Comparison of ENCODE assay signal across 8 cellular contexts in genomic region chr19:51571599-51571998, GRCh38. TPM values are rescaled to one million over a fixed set of nuclear protein-coding genes. Genes with fewer than 3 reads are reported as not detected.
DNase-seq lines count a peak whose midpoint lies in the region; ATAC-seq and TF ChIP-seq lines count a peak whose summit lies in the region.

No MANE protein-coding gene starts in this region.

- H3K4me3 Mint-ChIP-seq in CD14-positive monocyte: peak overlapping the region; percentile 92 to 95
- H3K4me3 Mint-ChIP-seq in natural killer cell treated with Interleukin-12 subunit alpha and Interleukin-12 subunit beta and Interleukin-15 and Interleukin-18, amount 100 ng/mL, for 72 hours: peak overlapping the region; percentile 96

- no peaks in the 10 kb centered on the region for H3F3A ChIP-seq in MM.1S (ENCODE audit: insufficient read depth, low read length)

- no peak overlapping the region for H3K27ac ChIP-seq in MM.1S (ENCODE audit: low read length)
- H3K27ac ChIP-seq in effector memory CD4-positive, alpha-beta T cell (ENCODE audit: insufficient read depth, low read length, poor library complexity, severe bottlenecking): no peak overlapping the region

- H3K4me3 ChIP-seq in MM.1S (ENCODE audit: low read length): peak overlapping the region; percentile 58
- H3K4me3 ChIP-seq in effector memory CD4-positive, alpha-beta T cell (ENCODE audit: insufficient read depth, low read depth, low read length, poor library complexity, severe bottlenecking): peak overlapping the region; percentile 75

- no peaks in the 10 kb centered on the region for H3K9me2 ChIP-seq in MM.1S (replicated peaks; ENCODE audit: insufficient read depth, low read length)

- peaks cover 0 to 3% (median 0%) of the 10 kb centered on the region in 7 donors for H3K9me3 Mint-ChIP-seq in CD14-positive monocyte
- H3K9me3 Mint-ChIP-seq in natural killer cell treated with Interleukin-12 subunit alpha and Interleukin-12 subunit beta and Interleukin-15 and Interleukin-18, amount 100 ng/mL, for 72 hours: peaks cover 7% of the 10 kb centered on the region

- H3K4me2 ChIP-seq in MM.1S (ENCODE audit: low read depth, low read length): peak overlapping the region; percentile 39; the same call in 1 of the 2 replicates

- no peaks in the 10 kb centered on the region for H3K9me3 ChIP-seq in MM.1S (replicated peaks; ENCODE audit: insufficient read depth, low read length)
- H3K9me3 ChIP-seq in effector memory CD4-positive, alpha-beta T cell (ENCODE audit: control insufficient read depth, low read length): no peaks in the 10 kb centered on the region

- no peak for ATAC-seq in natural killer cell treated with Interleukin-12 subunit alpha and Interleukin-12 subunit beta and Interleukin-15 and Interleukin-18, amount 100 ng/mL, for 72 hours
- ATAC-seq in GM18517 (IDR thresholded peaks at IDR 0.05; ENCODE audit: unreplicated experiment): no peak

- intact Hi-C loops in CD14-positive monocyte (cut with micrococcal nuclease): no loop called here

- DNase-seq in CD14-positive monocyte (ENCODE audit: low spot score) (no peak), MM.1S (no peak), D341Med (ENCODE audit: low spot score) (no peak), NCI-H2171 (lab: John Stamatoyannopoulos, UW) (no peak), NCI-H2171 treated with DMSO at 0.1 percent for 48 hours (lab: John Stamatoyannopoulos, UW) (no peak)
- no peak for DNase-seq in effector memory CD4-positive, alpha-beta T cell
- DNase-seq in natural killer cell treated with Interleukin-12 subunit alpha and Interleukin-12 subunit beta and Interleukin-15 and Interleukin-18, amount 100 ng/mL, for 72 hours (ENCODE audit: low spot score): no peak

- no peak overlapping the region for H3K9ac ChIP-seq in MM.1S (ENCODE audit: low read length)

- peaks cover 27 to 30% of the 10 kb centered on the region in 2 donors for H3K36me3 Mint-ChIP-seq in CD14-positive monocyte
- peaks cover 12% of the 10 kb centered on the region for H3K36me3 Mint-ChIP-seq in natural killer cell treated with Interleukin-12 subunit alpha and Interleukin-12 subunit beta and Interleukin-15 and Interleukin-18, amount 100 ng/mL, for 72 hours

- peaks cover 0 to 4% (median 2%) of the 10 kb centered on the region in 3 donors for H3K27me3 Mint-ChIP-seq in CD14-positive monocyte (ENCODE audit: low read depth in 3 of 3)
- H3K27me3 Mint-ChIP-seq in natural killer cell treated with Interleukin-12 subunit alpha and Interleukin-12 subunit beta and Interleukin-15 and Interleukin-18, amount 100 ng/mL, for 72 hours: peaks cover 8 to 18% of the 10 kb centered on the region in 2 donors

- peak overlapping the region; percentile 53; the same call in 1 of the 2 replicates for H2AFZ ChIP-seq in MM.1S (ENCODE audit: low read length)

- peak overlapping the region in 4 of 7 donors; percentile 19 to 46 (median 44) for H3K27ac Mint-ChIP-seq in CD14-positive monocyte
- H3K27ac Mint-ChIP-seq in natural killer cell treated with Interleukin-12 subunit alpha and Interleukin-12 subunit beta and Interleukin-15 and Interleukin-18, amount 100 ng/mL, for 72 hours: peak overlapping the region; percentile 80 to 93

- no peaks in the 10 kb centered on the region for H3K79me2 ChIP-seq in MM.1S (ENCODE audit: low read length)

- H3K27me3 ChIP-seq in MM.1S (replicated peaks; ENCODE audit: insufficient read depth, low read length): no peaks in the 10 kb centered on the region
- H3K27me3 ChIP-seq in effector memory CD4-positive, alpha-beta T cell (replicated peaks; ENCODE audit: control insufficient read depth, insufficient read depth, low read length, poor library complexity, severe bottlenecking): no peaks in the 10 kb centered on the region

- no peaks in the 10 kb centered on the region for H4K20me1 ChIP-seq in MM.1S (ENCODE audit: insufficient read depth, low read length)

- no peaks in the 10 kb centered on the region for H3K36me3 ChIP-seq in MM.1S (replicated peaks; ENCODE audit: insufficient read depth, low read length)
- H3K36me3 ChIP-seq in effector memory CD4-positive, alpha-beta T cell (ENCODE audit: control insufficient read depth, insufficient read depth, low read length): no peaks in the 10 kb centered on the region

- no peaks in the 10 kb centered on the region for H3K4me1 ChIP-seq in MM.1S (ENCODE audit: low read length)
- peaks cover 9% of the 10 kb centered on the region for H3K4me1 ChIP-seq in effector memory CD4-positive, alpha-beta T cell (ENCODE audit: control insufficient read depth, insufficient read depth, low read length, poor library complexity, severe bottlenecking)

- no peak for TF ChIP-seq CTCF in CD14-positive monocyte (IDR thresholded peaks at IDR 0.05)
- TF ChIP-seq CTCF in MM.1S (IDR thresholded peaks at IDR 0.05; ENCODE audit: low read length): no peak

- peaks cover 24% of the 10 kb centered on the region for H3K4me1 Mint-ChIP-seq in CD14-positive monocyte
- H3K4me1 Mint-ChIP-seq in natural killer cell treated with Interleukin-12 subunit alpha and Interleukin-12 subunit beta and Interleukin-15 and Interleukin-18, amount 100 ng/mL, for 72 hours (ENCODE audit: low read depth in 2 of 2): peaks cover 23 to 24% of the 10 kb centered on the region in 2 donors

RNA-seq across cellular contexts. Expression of gene ZNF175, which starts 0.5 kb away (rescaled TPM):
- polyA plus RNA-seq in CD14-positive monocyte: under 1 TPM; 0.39 to 0.82 TPM
- total RNA-seq in natural killer cell treated with Interleukin-12 subunit alpha and Interleukin-12 subunit beta and Interleukin-15 and Interleukin-18, amount 100 ng/mL, for 72 hours: 10 to 100 TPM in 1 of 2 donors, 1 to 10 TPM in 1; 9.9 to 13.2 TPM

RNA-seq across cellular contexts. Expression of gene SIGLEC6, which starts 40.1 kb away (rescaled TPM):
- not detected for polyA plus RNA-seq in CD14-positive monocyte
- 1 to 10 TPM in 1 of 2 donors, not detected in 1; 1.0 TPM for total RNA-seq in natural killer cell treated with Interleukin-12 subunit alpha and Interleukin-12 subunit beta and Interleukin-15 and Interleukin-18, amount 100 ng/mL, for 72 hours

RNA-seq across cellular contexts. Expression of gene SIGLEC5, which starts 58.6 kb away (rescaled TPM):
- polyA plus RNA-seq in CD14-positive monocyte: 10 to 100 TPM; 10.2 to 12.6 TPM
- under 1 TPM; 0.22 to 0.64 TPM for total RNA-seq in natural killer cell treated with Interleukin-12 subunit alpha and Interleukin-12 subunit beta and Interleukin-15 and Interleukin-18, amount 100 ng/mL, for 72 hours
